In the genomic region with DNA sequence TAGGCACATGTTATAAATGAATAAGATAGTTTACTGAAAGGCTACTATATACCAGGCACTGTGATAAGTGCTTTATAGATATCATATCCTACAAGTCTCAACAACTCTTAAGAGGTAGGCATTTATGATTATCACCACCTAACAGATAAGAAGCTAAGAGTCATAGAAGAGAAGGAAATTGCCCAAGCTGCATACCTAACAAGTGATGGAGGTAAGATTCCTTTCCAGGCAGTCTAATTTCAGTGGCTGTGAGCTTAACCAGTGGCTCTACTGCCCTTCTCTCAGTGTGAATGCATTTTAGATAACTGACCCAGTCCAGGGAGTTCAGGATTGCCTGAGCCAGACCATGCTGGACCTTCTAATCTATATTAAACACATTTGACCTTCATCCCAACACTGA, we compare ENCODE assay signal across 23 cellular contexts. TPM values are rescaled to one million over a fixed set of nuclear protein-coding genes. Genes with fewer than 3 reads are reported as not detected.
DNase-seq lines count a peak whose midpoint lies in the region; ATAC-seq, FAIRE-seq and TF ChIP-seq lines count a peak whose summit lies in the region.
"Had no signal": no experiment of that assay in that cellular context is flagged by ENCODE, and none has a peak within 500 bp of the region (broad histone marks: within the 10 kb centered on the region; RNA-seq: fewer than 3 reads in every experiment).

No MANE protein-coding gene starts in this region.

- TF ChIP-seq POLR2A in breast epithelium (IDR thresholded peaks at IDR 0.05): no peak

- H3K4me1 Mint-ChIP-seq in MCF 10A (ENCODE audit: insufficient read depth, unreplicated experiment): no peaks in the 10 kb centered on the region

- H4K20me1 ChIP-seq in keratinocyte (ENCODE audit: control insufficient read depth, extremely low read depth, insufficient read depth, low read length): no peaks in the 10 kb centered on the region

- no peaks in the 10 kb centered on the region for H3K36me3 Mint-ChIP-seq in MCF 10A (ENCODE audit: insufficient read depth, unreplicated experiment)

- no peak overlapping the region for H3K27ac ChIP-seq in breast epithelium
- H3K27ac ChIP-seq in keratinocyte (ENCODE audit: control insufficient read depth, insufficient read depth, low read length): peak overlapping the region; percentile 45
- H3K27ac ChIP-seq: HL-60 had no signal

- no peak overlapping the region for H3K4me3 ChIP-seq in breast epithelium
- H3K4me3 ChIP-seq in bronchial epithelial cell (ENCODE audit: low read depth, low read length): no peak overlapping the region
- no peak overlapping the region for H3K4me3 ChIP-seq in keratinocyte (ENCODE audit: control insufficient read depth in 2 of 3, extremely low read depth in 1 of 3, insufficient read depth in 2 of 3, low read depth in 1 of 3, low read length in 3 of 3)
- H3K4me3 ChIP-seq: K562 had no signal

- no peak overlapping the region for H3K4me3 Mint-ChIP-seq in MCF 10A (ENCODE audit: unreplicated experiment)
- H3K4me3 Mint-ChIP-seq: CD4-positive, alpha-beta T cell had no signal

- dilution Hi-C loops in keratinocyte (cut with MboI; ENCODE audit: extremely low pct_ligation_motif_present, low sequenced_read_pairs): no loop called here

- no peak overlapping the region for H2AFZ ChIP-seq in keratinocyte (ENCODE audit: control insufficient read depth, low read length)

- no peaks in the 10 kb centered on the region for H3K9me1 ChIP-seq in keratinocyte (ENCODE audit: control insufficient read depth, extremely low read depth, insufficient read depth, low read length)

- CTCF ChIA-PET in MCF 10A (lab: Yijun Ruan, JAX): interaction anchor here (1.0 kb wide), 1 partner anchor 165 kb away, joined by 5 read pairs; no protein-coding TSS in a partner anchor

- POLR2A ChIA-PET in MCF 10A (lab: Yijun Ruan, JAX): no interaction called here

- H3K9me3 ChIP-seq in breast epithelium: no peaks in the 10 kb centered on the region
- no peaks in the 10 kb centered on the region for H3K9me3 ChIP-seq in keratinocyte (ENCODE audit: control insufficient read depth, low read depth, low read length)
- H3K9me3 ChIP-seq: BE2C, SK-N-SH had no signal

- H3K9me3 Mint-ChIP-seq in MCF 10A (ENCODE audit: unreplicated experiment): no peaks in the 10 kb centered on the region
- H3K9me3 Mint-ChIP-seq: CD4-positive, alpha-beta T cell had no signal

- H3K4me1 ChIP-seq in breast epithelium (no peaks in the 10 kb centered on the region), keratinocyte (ENCODE audit: control insufficient read depth, extremely low read depth, insufficient read depth, low read length) (peaks cover 29% of the 10 kb centered on the region)
- H3K4me1 ChIP-seq: BE2C had no signal

- no peaks in the 10 kb centered on the region for H3K36me3 ChIP-seq in breast epithelium
- H3K36me3 ChIP-seq in bronchial epithelial cell (ENCODE audit: control insufficient read depth, insufficient read depth, low read length): no peaks in the 10 kb centered on the region
- peaks cover 0 to 9% of the 10 kb centered on the region in 2 experiments for H3K36me3 ChIP-seq in keratinocyte (ENCODE audit: control insufficient read depth in 2 of 2, extremely low read depth in 1 of 2, insufficient read depth in 2 of 2, low read length in 2 of 2)
- H3K36me3 ChIP-seq: BE2C had no signal

- no peak overlapping the region for H3K9ac ChIP-seq in keratinocyte (ENCODE audit: control insufficient read depth, extremely low read depth, insufficient read depth, low read length)
- H3K9ac ChIP-seq: SK-N-SH had no signal

- peak overlapping the region; percentile 27 for H3K4me2 ChIP-seq in keratinocyte (ENCODE audit: control insufficient read depth, extremely low read depth, insufficient read depth, low read depth, low read length)
- H3K4me2 ChIP-seq: SK-N-SH had no signal

- peaks cover 56% of the 10 kb centered on the region for H3K27me3 Mint-ChIP-seq in MCF 10A (ENCODE audit: insufficient read depth, unreplicated experiment)

- FAIRE-seq in bronchial epithelial cell (lab: Jason Lieb, UNC) (no peak), keratinocyte (lab: Jason Lieb, UNC) (peak; percentile 92)
- FAIRE-seq: GM19239, K562 had no signal

- intact Hi-C loops in MCF 10A (cut with micrococcal nuclease) (no loop called here), breast epithelium (cut with DNase I; ENCODE audit: low total_unique reads) (no loop called here)

- TF ChIP-seq CTCF in MCF 10A (IDR thresholded peaks at IDR 0.05; ENCODE audit: unreplicated experiment): no peak
- no peak for TF ChIP-seq CTCF in breast epithelium (IDR thresholded peaks at IDR 0.05)
- TF ChIP-seq CTCF in bronchial epithelial cell (IDR thresholded peaks at IDR 0.05; ENCODE audit: insufficient read depth, low read length, severe bottlenecking): no peak
- TF ChIP-seq CTCF in keratinocyte (optimal IDR thresholded peaks at IDR 0.05 in 1 of 3, IDR thresholded peaks at IDR 0.05 in 1 of 3, conservative IDR thresholded peaks at IDR 0.05 in 1 of 3; ENCODE audit: extremely low read depth in 1 of 3, insufficient read depth in 2 of 3, low read length in 3 of 3): no peak

- H3K27ac Mint-ChIP-seq in MCF 10A (ENCODE audit: low read depth, unreplicated experiment): peak overlapping the region; percentile 7
- H3K27ac Mint-ChIP-seq: CD4-positive, alpha-beta T cell had no signal

- H3K27me3 ChIP-seq in breast epithelium (no peaks in the 10 kb centered on the region), bronchial epithelial cell (ENCODE audit: control insufficient read depth, insufficient read depth, low read length) (no peaks in the 10 kb centered on the region), keratinocyte (ENCODE audit: control insufficient read depth, extremely low read depth, insufficient read depth, low read length) (no peaks in the 10 kb centered on the region)

- H3K79me2 ChIP-seq in keratinocyte (ENCODE audit: control insufficient read depth, insufficient read depth, low read length): peaks cover 12% of the 10 kb centered on the region

- DNase-seq in MCF 10A (ENCODE audit: unreplicated experiment) (no peak), breast epithelium (ENCODE audit: low spot score in 2 of 2) (no peak), bronchial epithelial cell (ENCODE audit: low read depth) (peak; percentile 97), keratinocyte (ENCODE audit: low read depth, low spot score) (peak; percentile 48), NCI-H2196 treated with DMSO at 0.1 percent for 48 hours (lab: John Stamatoyannopoulos, UW; ENCODE audit: unreplicated experiment) (no peak), NCI-H510A (lab: John Stamatoyannopoulos, UW) (no peak), NCI-H2196 (lab: John Stamatoyannopoulos, UW; ENCODE audit: unreplicated experiment) (no peak)
- DNase-seq: 8988T; BE2C; CD4-positive, alpha-beta T cell; H7; MV-4-11; NCI-H1417; NCI-H187 treated with DMSO at 0.1 percent for 48 hours; NCI-H2171; NCI-H510A treated with DMSO at 0.1 percent for 48 hours; Right ventricle myocardium superior; SK-N-SH had no signal

- no peak for ATAC-seq in GM18861 (IDR thresholded peaks at IDR 0.05; ENCODE audit: unreplicated experiment)
- ATAC-seq: K562, Panc1 had no signal

- BruUV-seq in MCF 10A (replicated peaks; lab: Mats Ljungman, UMichigan): no TSS peak

RNA-seq across cellular contexts. Expression of gene HEPHL1, which starts 39.2 kb away (rescaled TPM):
- total RNA-seq in MCF 10A (2022): not detected in 2 replicates
- under 1 TPM in 2 of 3 donors, not detected in 1; 0.15 to 0.33 TPM for total RNA-seq in breast epithelium
- 0.26 and 0.51 TPM in 2 replicates for total RNA-seq in bronchial epithelial cell
- polyA plus RNA-seq in keratinocyte: 138 to 223 TPM (median 190 TPM) in 3 replicates
- 8.2 TPM for polyA plus RNA-seq in keratinocyte (2011; ENCODE audit: low read depth)
- polyA plus RNA-seq in keratinocyte (2011; cell fraction: cytosol; rRNA removed): 34.5 and 63.5 TPM in 2 replicates
- polyA plus RNA-seq in keratinocyte (2011; cell fraction: nucleus; rRNA removed): 232 and 299 TPM in 2 replicates
- 12.1 and 123 TPM in 2 replicates for polyA plus RNA-seq in keratinocyte (2012; ENCODE audit: low replicate concordance)
- 74.8 to 217 TPM (median 136 TPM) in 3 replicates for polyA minus RNA-seq in keratinocyte
- polyA minus RNA-seq in keratinocyte (2011; cell fraction: cytosol; rRNA and poly(A)+ RNA removed): 61.0 TPM
- polyA minus RNA-seq in keratinocyte (2011; cell fraction: nucleus; rRNA and poly(A)+ RNA removed): 318 and 524 TPM in 2 replicates
- total RNA-seq: CD4-positive, alpha-beta T cell; H7; K562; Right ventricle myocardium superior had no signal
- polyA plus RNA-seq: SK-N-SH had no signal

Comparison
In these comparisons a context has a peak if more than half of its experiments do, and no peak if none do; other contexts are left out.
1. DNase-seq: peak in bronchial epithelial cell (single experiment) and keratinocyte (single experiment); none in MCF 10A (single experiment), breast epithelium (0 of 2), NCI-H2196 treated with DMSO at 0.1 percent for 48 hours (single experiment), NCI-H510A (single experiment) and NCI-H2196 (single experiment).